ENCODE assay signal across 10 cellular contexts in the genomic region with DNA sequence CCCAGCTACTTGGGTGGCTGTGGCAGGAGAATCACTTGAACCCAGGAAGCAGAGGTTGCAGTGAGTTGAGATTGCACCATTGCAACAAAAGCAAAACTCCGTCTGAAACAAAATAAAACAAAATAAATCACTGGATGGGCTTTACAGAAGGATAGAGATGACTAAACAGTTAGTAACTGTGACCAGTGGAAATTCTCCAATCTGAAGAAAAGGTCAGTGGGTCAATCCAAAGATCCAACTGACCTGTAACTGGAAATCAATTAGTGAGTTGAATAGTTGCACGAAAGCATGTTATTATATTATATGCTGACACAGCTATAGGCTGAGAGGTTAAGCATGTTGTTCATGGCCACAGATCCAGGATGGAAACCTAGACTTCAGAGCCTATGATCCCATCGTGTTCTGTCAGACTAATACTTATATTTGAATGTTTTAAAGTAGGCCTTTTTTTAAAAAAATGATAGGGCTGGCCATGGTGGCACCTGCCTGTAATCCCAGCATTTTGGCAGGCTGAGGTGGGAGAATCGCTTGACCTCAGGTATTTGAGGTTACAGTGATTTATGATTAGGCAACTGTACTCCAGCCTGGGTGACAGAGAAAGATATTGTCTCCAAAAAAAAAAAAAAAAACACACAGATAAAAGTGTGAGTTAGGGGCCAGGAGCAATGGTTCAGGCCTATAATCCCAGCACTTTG. TPM values are rescaled to one million over a fixed set of nuclear protein-coding genes. Genes with fewer than 3 reads are reported as not detected.
A peak's percentile ranks its signal among the peaks of the same experiment; 100 is the strongest.
DNase-seq lines count a peak whose midpoint lies in the region; ATAC-seq and TF ChIP-seq lines count a peak whose summit lies in the region.
"Had no signal": no experiment of that assay in that cellular context is flagged by ENCODE, and none has a peak within 500 bp of the region (broad histone marks: within the 10 kb centered on the region; RNA-seq: fewer than 3 reads in every experiment).

No MANE protein-coding gene starts in this region.

- intact Hi-C loops in CD4-positive, alpha-beta memory T cell (cut with micrococcal nuclease), result no loop called here
- intact Hi-C loops in dendritic cell treated with granulocyte-macrophage colony-stimulating factor and Interleukin-4, amounts not matched to agents 40 ng/mL and 50 ng/mL, for 4 days (cut with micrococcal nuclease), result loop anchor here (5.0 kb wide), 1 partner anchor 67 kb away; a partner anchor contains a TSS

- no peak overlapping the region for H3K9ac ChIP-seq in OCI-LY3 (ENCODE audit: low read length)

- peak overlapping the region; percentile 82; the same call in 1 of the 2 replicates for H3K4me2 ChIP-seq in OCI-LY3 (ENCODE audit: low read length)
- H3K4me2 ChIP-seq in osteoblast (ENCODE audit: insufficient read depth, low read length), result peak overlapping the region; percentile 74

- no peaks in the 10 kb centered on the region for H3K9me3 ChIP-seq in CD4-positive, alpha-beta memory T cell (ENCODE audit: control insufficient read depth in 1 of 2, low read length in 2 of 2)
- H3K9me3 ChIP-seq in OCI-LY3 (ENCODE audit: insufficient read depth, low read length), result no peaks in the 10 kb centered on the region
- no peaks in the 10 kb centered on the region for H3K9me3 ChIP-seq in osteoblast (ENCODE audit: low read depth, low read length)

- H3K4me1 ChIP-seq in CD4-positive, alpha-beta memory T cell (ENCODE audit: insufficient read depth, low read length), result peaks cover 22% of the 10 kb centered on the region
- peaks cover 9% of the 10 kb centered on the region; the same call in 1 of the 2 replicates for H3K4me1 ChIP-seq in OCI-LY3 (ENCODE audit: low read length)
- H3K4me1 ChIP-seq in osteoblast (ENCODE audit: insufficient read depth, low read length), result peaks cover 25% of the 10 kb centered on the region

- H3K27ac Mint-ChIP-seq in CD4-positive, alpha-beta memory T cell, result peak overlapping the region in 6 of 7 donors; percentile 29 to 95 (median 92)
- H3K27ac Mint-ChIP-seq in dendritic cell treated with granulocyte-macrophage colony-stimulating factor and Interleukin-4, amounts not matched to agents 40 ng/mL and 50 ng/mL, for 4 days, result peak overlapping the region; percentile 20

- H3K36me3 ChIP-seq in CD4-positive, alpha-beta memory T cell (ENCODE audit: insufficient read depth, low read length), result peaks cover 14% of the 10 kb centered on the region
- H3K36me3 ChIP-seq in OCI-LY3 (replicated peaks; ENCODE audit: low read depth, low read length), result peaks cover 18% of the 10 kb centered on the region
- peaks cover 4% of the 10 kb centered on the region for H3K36me3 ChIP-seq in osteoblast (ENCODE audit: insufficient read depth, low read length)

- peaks cover 19 to 55% (median 33%) of the 10 kb centered on the region in 4 donors for H3K4me1 Mint-ChIP-seq in CD4-positive, alpha-beta memory T cell
- H3K4me1 Mint-ChIP-seq in dendritic cell treated with granulocyte-macrophage colony-stimulating factor and Interleukin-4, amounts not matched to agents 40 ng/mL and 50 ng/mL, for 4 days (ENCODE audit: low read depth), result peaks cover 51% of the 10 kb centered on the region

- peaks cover 0 to 2% (median 0%) of the 10 kb centered on the region in 8 donors for H3K9me3 Mint-ChIP-seq in CD4-positive, alpha-beta memory T cell
- no peaks in the 10 kb centered on the region for H3K9me3 Mint-ChIP-seq in dendritic cell treated with granulocyte-macrophage colony-stimulating factor and Interleukin-4, amounts not matched to agents 40 ng/mL and 50 ng/mL, for 4 days

- H3K4me3 Mint-ChIP-seq in CD4-positive, alpha-beta memory T cell, result peak overlapping the region; percentile 88 to 95 (median 94)
- peak overlapping the region; percentile 93 for H3K4me3 Mint-ChIP-seq in dendritic cell treated with granulocyte-macrophage colony-stimulating factor and Interleukin-4, amounts not matched to agents 40 ng/mL and 50 ng/mL, for 4 days

- POLR2A ChIA-PET in CD4-positive, alpha-beta memory T cell (lab: Charles Lee; ENCODE audit: partially characterized antibody), result interaction anchor here (0.5 to 7.8 kb wide), 3 partner anchors 11 to 24 kb away, joined by 4 to 130 read pairs (median 52); a partner anchor contains a TSS

- H3K27ac ChIP-seq in CD4-positive, alpha-beta memory T cell (ENCODE audit: low read depth, low read length), result no peak overlapping the region
- H3K27ac ChIP-seq in OCI-LY3 (ENCODE audit: low read length), result no peak overlapping the region
- H3K27ac ChIP-seq in osteoblast (ENCODE audit: low read depth, low read length), result peak overlapping the region; percentile 88

- H3K27me3 Mint-ChIP-seq in CD4-positive, alpha-beta memory T cell, result no peaks in the 10 kb centered on the region
- H3K27me3 Mint-ChIP-seq in dendritic cell treated with granulocyte-macrophage colony-stimulating factor and Interleukin-4, amounts not matched to agents 40 ng/mL and 50 ng/mL, for 4 days, result no peaks in the 10 kb centered on the region

- ATAC-seq in GM19023 (IDR thresholded peaks at IDR 0.05; ENCODE audit: unreplicated experiment) (no peak), GM21381 (IDR thresholded peaks at IDR 0.05; ENCODE audit: unreplicated experiment) (no peak)

- H3K79me2 ChIP-seq in OCI-LY3 (ENCODE audit: low read length) (peaks cover 9% of the 10 kb centered on the region; the same call in 1 of the 2 replicates), osteoblast (ENCODE audit: insufficient read depth, low read length) (no peaks in the 10 kb centered on the region)

- H3K36me3 Mint-ChIP-seq in CD4-positive, alpha-beta memory T cell, result peaks cover 22 to 41% of the 10 kb centered on the region in 2 donors
- H3K36me3 Mint-ChIP-seq in dendritic cell treated with granulocyte-macrophage colony-stimulating factor and Interleukin-4, amounts not matched to agents 40 ng/mL and 50 ng/mL, for 4 days (ENCODE audit: low read depth), result peaks cover 58% of the 10 kb centered on the region

- no peaks in the 10 kb centered on the region for H4K20me1 ChIP-seq in OCI-LY3 (ENCODE audit: insufficient read depth, low read length)
- no peaks in the 10 kb centered on the region for H4K20me1 ChIP-seq in osteoblast (ENCODE audit: insufficient read depth, low read length)

- H3K4me3 ChIP-seq in CD4-positive, alpha-beta memory T cell (ENCODE audit: low read length in 2 of 2), result peak overlapping the region in 1 of 2 donors; percentile 87
- no peak overlapping the region for H3K4me3 ChIP-seq in OCI-LY3 (ENCODE audit: low read length)
- H3K4me3 ChIP-seq in osteoblast (ENCODE audit: insufficient read depth, low read length), result no peak overlapping the region

- CTCF ChIA-PET in CD4-positive, alpha-beta memory T cell (lab: Charles Lee; ENCODE audit: partially characterized antibody), result interaction anchor here (1.0 to 2.8 kb wide), 2 partner anchors 10 to 34 kb away, joined by 3 to 10 read pairs; no protein-coding TSS in a partner anchor

- H3K27me3 ChIP-seq in CD4-positive, alpha-beta memory T cell (ENCODE audit: insufficient read depth, low read length), result no peaks in the 10 kb centered on the region
- no peaks in the 10 kb centered on the region for H3K27me3 ChIP-seq in OCI-LY3 (ENCODE audit: low read depth, low read length)
- H3K27me3 ChIP-seq in osteoblast (ENCODE audit: insufficient read depth, low read length), result no peaks in the 10 kb centered on the region

- no peak overlapping the region for H2AFZ ChIP-seq in OCI-LY3 (ENCODE audit: low read depth, low read length)
- H2AFZ ChIP-seq in osteoblast (ENCODE audit: low read length), result no peak overlapping the region

- no peak for TF ChIP-seq CTCF in OCI-LY3 (IDR thresholded peaks at IDR 0.05; ENCODE audit: low read depth, low read length)
- no peak for TF ChIP-seq CTCF in osteoblast (IDR thresholded peaks at IDR 0.05; ENCODE audit: extremely low read depth, low read depth, low read length)

- no peak for DNase-seq in CD4-positive, alpha-beta memory T cell
- DNase-seq in osteoblast (ENCODE audit: insufficient read length, low spot score, missing footprints) (no peak), NCI-H524 treated with DMSO at 0.1 percent for 48 hours (lab: John Stamatoyannopoulos, UW) (no peak), DMS114 treated with DMSO at 0.1 percent for 48 hours (lab: John Stamatoyannopoulos, UW; ENCODE audit: unreplicated experiment) (no peak)

RNA-seq across cellular contexts. Expression of a gene that starts 1.4 kb away (rescaled TPM):
- total RNA-seq in CD4-positive, alpha-beta memory T cell, result 100 to 1,000 TPM; 135 to 143 TPM
- polyA plus RNA-seq in CD4-positive, alpha-beta memory T cell, result 100 to 1,000 TPM; 245 to 294 TPM
- 35.1 and 36.9 TPM in 2 replicates for total RNA-seq in osteoblast

RNA-seq across cellular contexts. Expression of a gene that starts 17.4 kb away (rescaled TPM):
- 1 to 10 TPM; 4.7 to 6.1 TPM for total RNA-seq in CD4-positive, alpha-beta memory T cell
- not detected for polyA plus RNA-seq in CD4-positive, alpha-beta memory T cell
- total RNA-seq in osteoblast, result not detected in 2 replicates
- total RNA-seq: RPMI7951 had no signal

RNA-seq across cellular contexts. Expression of a gene that starts 19.6 kb away (rescaled TPM):
- 100 to 1,000 TPM; 329 to 351 TPM for total RNA-seq in CD4-positive, alpha-beta memory T cell
- 10 to 100 TPM; 15.2 to 76.0 TPM for polyA plus RNA-seq in CD4-positive, alpha-beta memory T cell
- total RNA-seq in osteoblast, result 188 and 201 TPM in 2 replicates

RNA-seq across cellular contexts. Expression of a gene that starts 41.2 kb away (rescaled TPM):
- total RNA-seq in CD4-positive, alpha-beta memory T cell, result not detected
- polyA plus RNA-seq in CD4-positive, alpha-beta memory T cell, result not detected
- not detected in 2 replicates for total RNA-seq in osteoblast
- total RNA-seq: HT1080, RPMI7951 had no signal

RNA-seq across cellular contexts. Expression of a gene that starts 47.9 kb away (rescaled TPM):
- 10 to 100 TPM; 64.4 to 65.9 TPM for total RNA-seq in CD4-positive, alpha-beta memory T cell
- polyA plus RNA-seq in CD4-positive, alpha-beta memory T cell, result 10 to 100 TPM; 20.9 to 53.3 TPM
- total RNA-seq in osteoblast, result 2.5 and 3.2 TPM in 2 replicates
